In genomic region chr22:21014202-21015050, GRCh38 we compare ENCODE assay signal across 1 cellular context.
A peak's percentile ranks its signal among the peaks of the same experiment; 100 is the strongest.
TF ChIP-seq lines count a peak whose summit lies in the region.

No MANE protein-coding gene starts in this region.

TF ChIP-seq in HepG2, 621 proteins besides CTCF, POLR2A, EP300 and RAD21 (continued from another document):
- TF ChIP-seq ZNF142 (CRISPR knock-in tag; IDR thresholded peaks at IDR 0.05) (no peak), SRSF1 (optimal IDR thresholded peaks at IDR 0.05; ENCODE audit: low read depth, low read length) (peak; percentile 46), ZNF317 (CRISPR knock-in tag; IDR thresholded peaks at IDR 0.05) (no peak), YEATS2 (CRISPR knock-in tag; IDR thresholded peaks at IDR 0.05; ENCODE audit: borderline replicate concordance) (no peak), ESRRA (CRISPR knock-in tag; IDR thresholded peaks at IDR 0.05; ENCODE audit: low read depth) (no peak)
